ENCODE assay signal across 14 cellular contexts in the genomic region with DNA sequence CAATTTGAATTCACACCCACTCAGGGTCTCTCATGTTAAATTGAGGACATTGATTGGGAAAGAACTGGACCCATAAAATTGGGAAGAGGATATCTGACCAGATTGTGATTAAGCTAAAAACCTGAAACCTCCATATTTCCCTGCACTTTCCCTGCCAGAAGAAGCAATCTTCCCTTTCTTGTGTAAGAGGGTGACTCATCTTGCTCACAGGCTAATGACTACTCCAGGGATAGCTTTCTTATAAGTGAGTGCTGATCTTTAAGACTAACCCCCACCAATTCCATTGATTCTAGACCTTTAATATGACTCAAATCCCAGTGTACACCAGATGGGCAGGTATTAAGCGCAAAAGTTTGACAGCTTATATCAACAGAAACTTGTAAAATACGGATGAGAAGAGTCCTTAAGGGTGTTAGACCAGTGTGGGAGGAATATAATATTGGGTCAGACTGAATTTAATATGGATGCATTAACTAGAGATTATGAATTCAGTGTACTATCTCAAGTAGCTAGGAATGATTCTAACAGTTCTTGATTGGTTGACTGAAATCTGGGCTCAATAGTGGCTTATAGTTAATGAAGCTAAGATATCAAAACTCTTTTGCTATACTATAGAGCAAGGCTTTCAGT. TPM values are rescaled to one million over a fixed set of nuclear protein-coding genes. Genes with fewer than 3 reads are reported as not detected.
A peak's percentile ranks its signal among the peaks of the same experiment; 100 is the strongest.
DNase-seq lines count a peak whose midpoint lies in the region; ATAC-seq and TF ChIP-seq lines count a peak whose summit lies in the region.
"Had no signal": no experiment of that assay in that cellular context is flagged by ENCODE, and none has a peak within 500 bp of the region (broad histone marks: within the 10 kb centered on the region; RNA-seq: fewer than 3 reads in every experiment).

No MANE protein-coding gene starts in this region.

- peaks cover 3% of the 10 kb centered on the region; the same call in 1 of the 2 replicates for H3K9me1 ChIP-seq in IMR-90 (ENCODE audit: insufficient read depth, low read length)

- no peak overlapping the region for H3K14ac ChIP-seq in IMR-90 (replicated peaks; ENCODE audit: low read depth, low read length)

- no peak overlapping the region for H2AK9ac ChIP-seq in IMR-90 (replicated peaks; ENCODE audit: low read depth, low read length, poor library complexity)

- peak; percentile 77 for ATAC-seq in IMR-90 (ENCODE audit: low read depth)
- ATAC-seq: gastroesophageal sphincter, GM12878 had no signal

- no peaks in the 10 kb centered on the region for H4K20me1 ChIP-seq in IMR-90 (ENCODE audit: insufficient read depth, low read length)
- no peaks in the 10 kb centered on the region for H4K20me1 ChIP-seq in hepatocyte (ENCODE audit: insufficient read depth, poor library complexity, severe bottlenecking)

- intact Hi-C loops in IMR-90 (cut with micrococcal nuclease) (no loop called here), left ventricle myocardium inferior (cut with micrococcal nuclease) (no loop called here)
- intact Hi-C loops in activated CD4-positive, alpha-beta T cell treated with anti-CD3 and anti-CD28 coated beads, Interleukin-2, amount 10 ng/mL, durations not matched to agents 24 days and 14 days (cut with micrococcal nuclease), result no loop called here

- peaks cover 11% of the 10 kb centered on the region for H3K27me3 Mint-ChIP-seq in activated CD4-positive, alpha-beta T cell treated with anti-CD3 and anti-CD28 coated beads, Interleukin-2, amount 10 ng/mL, durations not matched to agents 24 days and 14 days
- no peaks in the 10 kb centered on the region for H3K27me3 Mint-ChIP-seq in type B pancreatic cell

- no TSS peak for BruUV-seq in IMR-90 (replicated peaks; lab: Mats Ljungman, UMichigan)

- H3K27ac ChIP-seq in IMR-90 (ENCODE audit: insufficient read depth, low read length) (no peak overlapping the region), hepatocyte (no peak overlapping the region), left ventricle myocardium inferior (replicated peaks) (no peak overlapping the region)
- H3K27ac ChIP-seq: gastroesophageal sphincter had no signal

- H3K27me3 ChIP-seq in IMR-90 (ENCODE audit: control insufficient read depth, insufficient read depth, low read length), result no peaks in the 10 kb centered on the region
- H3K27me3 ChIP-seq in hepatocyte, result no peaks in the 10 kb centered on the region
- no peaks in the 10 kb centered on the region for H3K27me3 ChIP-seq in left ventricle myocardium inferior (ENCODE audit: low read depth)
- H3K27me3 ChIP-seq: gastroesophageal sphincter had no signal

- dilution Hi-C loops in IMR-90 (cut with HindIII; ENCODE audit: low sequenced_read_pairs, unreplicated experiment), result no loop called here

- H2AFZ ChIP-seq in IMR-90 (replicated peaks; ENCODE audit: low read length, poor library complexity), result no peak overlapping the region
- no peak overlapping the region for H2AFZ ChIP-seq in hepatocyte

- H3K27ac Mint-ChIP-seq in activated CD4-positive, alpha-beta T cell treated with anti-CD3 and anti-CD28 coated beads, Interleukin-2, amount 10 ng/mL, durations not matched to agents 24 days and 14 days, result no peak overlapping the region
- H3K27ac Mint-ChIP-seq in type B pancreatic cell, result no peak overlapping the region

- H3K36me3 ChIP-seq in IMR-90 (ENCODE audit: control insufficient read depth, insufficient read depth, low read length) (no peaks in the 10 kb centered on the region; the same call in 1 of the 2 replicates), hepatocyte (replicated peaks; ENCODE audit: insufficient read depth, low read depth) (no peaks in the 10 kb centered on the region), left ventricle myocardium inferior (no peaks in the 10 kb centered on the region)
- H3K36me3 ChIP-seq: gastroesophageal sphincter had no signal

- peak overlapping the region; percentile 68 for H2BK5ac ChIP-seq in IMR-90 (ENCODE audit: low read depth, low read length, poor library complexity, severe bottlenecking)

- WGBS in IMR-90 (ENCODE audit: extremely low coverage in 2 of 2, insufficient read length in 1 of 2), 2 experiments, result 0% methylated on average over 1 of the region's 2 CpGs; no CpG with 5 or more reads in 1 of the 2 experiments
- 89% methylated on average over 2 of the region's 2 CpGs for WGBS in hepatocyte (ENCODE audit: low lambda C conversion rate, missing lambda C conversion rate)

- no peaks in the 10 kb centered on the region for H3K9me3 Mint-ChIP-seq in activated CD4-positive, alpha-beta T cell treated with anti-CD3 and anti-CD28 coated beads, Interleukin-2, amount 10 ng/mL, durations not matched to agents 24 days and 14 days
- H3K9me3 Mint-ChIP-seq in type B pancreatic cell, result peaks cover 3% of the 10 kb centered on the region
- H3K9me3 Mint-ChIP-seq: central memory CD8-positive, alpha-beta T cell had no signal

- H3K79me2 ChIP-seq in hepatocyte, result no peaks in the 10 kb centered on the region

- H4K5ac ChIP-seq in IMR-90 (ENCODE audit: low read depth, low read length), result no peak overlapping the region

- no peak overlapping the region; the same call in 1 of the 2 replicates for H4K91ac ChIP-seq in IMR-90 (ENCODE audit: insufficient read depth, low read depth, low read length)

- CTCF ChIA-PET in IMR-90 (lab: Yijun Ruan, JAX), result interaction anchor here (0.7 to 1.2 kb wide), 2 partner anchors 17 to 118 kb away, joined by 4 to 5 read pairs; no protein-coding TSS in a partner anchor

- H3K9me3 ChIP-seq in IMR-90 (ENCODE audit: control insufficient read depth, insufficient read depth, low read length) (no peaks in the 10 kb centered on the region), hepatocyte (ENCODE audit: low read depth) (no peaks in the 10 kb centered on the region), left ventricle myocardium inferior (replicated peaks) (no peaks in the 10 kb centered on the region)
- H3K9me3 ChIP-seq: Caco-2, gastroesophageal sphincter had no signal

- peak overlapping the region; percentile 68; the same call in 1 of the 2 replicates for H2BK20ac ChIP-seq in IMR-90 (ENCODE audit: low read depth, low read length)

- 0 out of 2 replicates have a peak, but pooled peaks have one; percentile 6 for TF ChIP-seq RAD21 in IMR-90 (IDR thresholded peaks at IDR 0.05; ENCODE audit: low read length)

- H3K56ac ChIP-seq in IMR-90 (ENCODE audit: extremely low read depth, insufficient read depth, low read length), result no peak overlapping the region

- H3K4me3 ChIP-seq in AG09309 (ENCODE audit: control insufficient read depth, low read depth, low read length) (no peak overlapping the region), IMR-90 (ENCODE audit: insufficient read depth, low read depth, low read length) (no peak overlapping the region), hepatocyte (no peak overlapping the region), left ventricle myocardium inferior (no peak overlapping the region)
- H3K4me3 ChIP-seq: gastroesophageal sphincter, GM12878 had no signal

- no peak overlapping the region for H2AK5ac ChIP-seq in IMR-90 (ENCODE audit: low read depth, low read length)

- H3K4me1 Mint-ChIP-seq in activated CD4-positive, alpha-beta T cell treated with anti-CD3 and anti-CD28 coated beads, Interleukin-2, amount 10 ng/mL, durations not matched to agents 24 days and 14 days, result no peaks in the 10 kb centered on the region
- H3K4me1 Mint-ChIP-seq in type B pancreatic cell (ENCODE audit: unreplicated experiment), result no peaks in the 10 kb centered on the region
- H3K4me1 Mint-ChIP-seq: central memory CD8-positive, alpha-beta T cell had no signal

- H3K4me3 Mint-ChIP-seq in activated CD4-positive, alpha-beta T cell treated with anti-CD3 and anti-CD28 coated beads, Interleukin-2, amount 10 ng/mL, durations not matched to agents 24 days and 14 days, result no peak overlapping the region
- no peak overlapping the region for H3K4me3 Mint-ChIP-seq in type B pancreatic cell
- H3K4me3 Mint-ChIP-seq: central memory CD8-positive, alpha-beta T cell had no signal

- no peak for TF ChIP-seq POLR2A in IMR-90 (IDR thresholded peaks at IDR 0.05; ENCODE audit: low read depth, low read length)

- peak overlapping the region; percentile 37; the same call in 1 of the 2 replicates for H2BK120ac ChIP-seq in IMR-90 (ENCODE audit: low read depth, low read length)

- no peak overlapping the region for H3K23ac ChIP-seq in IMR-90 (ENCODE audit: low read depth, low read length)

- DNase-seq in AG09309 (ENCODE audit: low read depth), result peak; percentile 56
- DNase-seq in IMR-90, result peak; percentile 95
- peak; percentile 52 for DNase-seq in astrocyte of the hippocampus (ENCODE audit: low read depth, low spot score)
- peak; percentile 28 for DNase-seq in hepatocyte (ENCODE audit: low spot score)
- DNase-seq in left ventricle myocardium inferior, result no peak
- DNase-seq in activated CD4-positive, alpha-beta T cell treated with anti-CD3 and anti-CD28 coated beads, Interleukin-2, amount 10 ng/mL, durations not matched to agents 24 days and 14 days, result no peak
- DNase-seq in RPMI8226, result no peak
- DNase-seq in type B pancreatic cell (ENCODE audit: extremely low spot score, unreplicated experiment), result no peak
- DNase-seq: activated CD4-positive, alpha-beta T cell treated with anti-CD3 and anti-CD28 coated beads for 1 hour; Caco-2; NCI-H510A had no signal

- no peak overlapping the region for H3K9ac ChIP-seq in IMR-90 (ENCODE audit: low read depth, low read length)

- H4K8ac ChIP-seq in IMR-90 (ENCODE audit: low read depth in 2 of 2, low read length in 2 of 2), result peak overlapping the region in 1 of 2 experiments; percentile 64; a peak in 1 of 4 replicates

- H2BK15ac ChIP-seq in IMR-90 (ENCODE audit: low read depth, low read length), result 0 out of 3 replicates have a peak overlapping the region, but pooled peaks have one; percentile 47

- POLR2A ChIA-PET in IMR-90 (lab: Charles Lee; ENCODE audit: unreplicated experiment), result interaction anchor here (0.6 kb wide), 2 partner anchors 11 to 14 kb away, joined by 3 to 4 read pairs; no protein-coding TSS in a partner anchor

- H3K18ac ChIP-seq in IMR-90 (ENCODE audit: low read depth, low read length), result no peak overlapping the region; the same call in 1 of the 2 replicates

- H3K36me3 Mint-ChIP-seq in activated CD4-positive, alpha-beta T cell treated with anti-CD3 and anti-CD28 coated beads, Interleukin-2, amount 10 ng/mL, durations not matched to agents 24 days and 14 days (ENCODE audit: low read depth), result no peaks in the 10 kb centered on the region
- H3K36me3 Mint-ChIP-seq in type B pancreatic cell, result no peaks in the 10 kb centered on the region

- in situ Hi-C loops in IMR-90 (cut with MboI; ENCODE audit: low sequenced_read_pairs), result no loop called here

- TF ChIP-seq CTCF in AG09309 (IDR thresholded peaks at IDR 0.05; ENCODE audit: control insufficient read depth, insufficient read depth, low read depth, low read length, missing control alignments) (no peak), IMR-90 (conservative IDR thresholded peaks at IDR 0.05; ENCODE audit: low read depth, low read length) (no peak), hepatocyte (IDR thresholded peaks at IDR 0.05; ENCODE audit: poor library complexity) (no peak), left ventricle myocardium inferior (IDR thresholded peaks at IDR 0.05; ENCODE audit: borderline replicate concordance) (no peak), type B pancreatic cell (conservative IDR thresholded peaks at IDR 0.05) (no peak)

- H3K9me2 ChIP-seq in hepatocyte (replicated peaks; ENCODE audit: insufficient read depth), result no peaks in the 10 kb centered on the region

- peaks cover 0 to 4% of the 10 kb centered on the region in 2 experiments; a peak in 2 of 4 replicates for H3K79me1 ChIP-seq in IMR-90 (ENCODE audit: low read depth in 1 of 2, low read length in 2 of 2)

- H3K4me1 ChIP-seq in IMR-90 (ENCODE audit: control insufficient read depth, insufficient read depth, low read length), result peaks cover 6% of the 10 kb centered on the region; the same call in 1 of the 2 replicates
- no peaks in the 10 kb centered on the region for H3K4me1 ChIP-seq in hepatocyte (ENCODE audit: insufficient read depth)
- H3K4me1 ChIP-seq in left ventricle myocardium inferior, result no peaks in the 10 kb centered on the region
- H3K4me1 ChIP-seq: gastroesophageal sphincter had no signal

- H3K4ac ChIP-seq in IMR-90 (ENCODE audit: low read depth, low read length), result no peak overlapping the region

- H3K4me2 ChIP-seq in IMR-90 (ENCODE audit: low read depth, low read length), result no peak overlapping the region
- H3K4me2 ChIP-seq in hepatocyte, result no peak overlapping the region

RNA-seq across cellular contexts. Expression of gene SGIP1, which starts 12.1 kb away (rescaled TPM):
- total RNA-seq in IMR-90 (2012; rRNA removed) (27.1 and 43.6 TPM in 2 replicates), hepatocyte (3.2 and 20.2 TPM in 2 replicates), left ventricle myocardium inferior (9.0 TPM), type B pancreatic cell (ENCODE audit: low replicate concordance) (2.6 and 3.4 TPM in 2 replicates)
- polyA plus RNA-seq in IMR-90 (2012; rRNA removed) (40.7 and 42.7 TPM in 2 replicates), hepatocyte (3.1 and 3.5 TPM in 2 replicates)
- polyA plus RNA-seq in IMR-90 (2012; cell fraction: cytosol; rRNA removed), result 8.9 and 10.9 TPM in 2 replicates
- polyA plus RNA-seq in IMR-90 (2012; cell fraction: nucleus; rRNA removed; ENCODE audit: low replicate concordance), result 69.0 and 361 TPM in 2 replicates
- total RNA-seq in activated CD4-positive, alpha-beta T cell treated with anti-CD3 and anti-CD28 coated beads, Interleukin-2, amount 10 ng/mL, durations not matched to agents 24 days and 14 days, result not detected in 2 replicates
- total RNA-seq: Caco-2, GM12878 had no signal

Comparison
In these comparisons a context has a peak if more than half of its experiments do, and no peak if none do; other contexts are left out.
1. DNase-seq: peak in AG09309 (single experiment), IMR-90 (single experiment), astrocyte of the hippocampus (single experiment) and hepatocyte (single experiment); none in left ventricle myocardium inferior (single experiment), activated CD4-positive, alpha-beta T cell treated with anti-CD3 and anti-CD28 coated beads, Interleukin-2, amount 10 ng/mL, durations not matched to agents 24 days and 14 days (single experiment), RPMI8226 (single experiment) and type B pancreatic cell (single experiment).